In the genomic region with DNA sequence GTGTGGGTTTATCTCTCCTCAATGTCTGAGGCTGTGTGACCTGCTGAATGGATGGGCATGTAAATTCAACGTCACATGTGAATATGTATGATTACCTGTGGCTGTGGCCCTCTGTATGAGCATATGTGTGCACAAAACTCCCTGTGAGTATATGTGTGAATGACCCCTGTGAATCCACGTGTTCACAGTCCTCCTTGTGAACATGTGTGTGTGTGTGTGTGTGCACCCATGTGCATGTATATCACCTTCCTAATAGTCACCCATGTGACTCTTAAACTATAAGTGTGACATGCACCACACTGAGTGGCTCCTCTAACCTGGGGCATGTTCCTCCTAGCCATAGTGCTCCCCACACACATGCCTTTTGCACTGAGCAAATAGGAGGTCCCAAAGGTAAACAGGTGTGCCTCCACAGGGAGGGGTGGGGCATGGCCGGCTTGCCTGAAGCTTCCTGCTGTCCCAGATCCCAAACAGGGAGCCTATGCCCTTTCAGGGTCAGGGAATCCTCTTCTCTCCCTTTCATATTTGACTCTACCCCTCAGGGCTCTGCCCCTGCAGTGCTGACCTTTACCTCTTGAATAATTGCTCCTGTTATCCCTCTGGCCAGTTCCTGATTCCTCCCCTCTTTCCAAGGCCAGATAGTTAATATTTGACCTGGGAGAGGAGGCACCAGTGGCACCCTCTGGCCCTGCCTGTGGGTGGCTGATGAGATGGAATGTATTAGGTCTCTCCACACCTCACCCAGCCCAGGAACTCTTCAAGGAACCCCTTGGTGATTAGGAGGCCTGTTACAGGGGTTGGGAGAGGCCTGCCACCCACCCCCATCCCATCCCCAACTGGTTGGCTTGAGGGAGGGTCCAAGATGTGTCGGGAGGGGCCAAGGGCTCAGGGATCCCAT, we compare ENCODE assay signal across 1 cellular context.
TF ChIP-seq lines count a peak whose summit lies in the region.

No MANE protein-coding gene starts in this region.

TF ChIP-seq in HepG2, 621 proteins besides CTCF, POLR2A, EP300 and RAD21 (continued from another document and continues in another):
- TF ChIP-seq PRDM10 (CRISPR knock-in tag; IDR thresholded peaks at IDR 0.05; ENCODE audit: low read depth) (peak; percentile 83), ARNT2 (CRISPR knock-in tag; IDR thresholded peaks at IDR 0.05; ENCODE audit: low read depth) (no peak), ZNF138 (CRISPR knock-in tag; IDR thresholded peaks at IDR 0.05; ENCODE audit: low read depth) (0 out of 2 replicates have a peak, but pooled peaks have one; percentile 83), ZHX2 (IDR thresholded peaks at IDR 0.05; ENCODE audit: low read depth) (no peak), ZHX2 (CRISPR knock-in tag; IDR thresholded peaks at IDR 0.05; ENCODE audit: borderline replicate concordance) (no peak), ZNF432 (CRISPR knock-in tag; IDR thresholded peaks at IDR 0.05; ENCODE audit: borderline replicate concordance) (no peak), JUND (CRISPR knock-in tag; IDR thresholded peaks at IDR 0.05) (peak; percentile 73; the same call in 1 of the 2 replicates), ZNF703 (CRISPR knock-in tag; IDR thresholded peaks at IDR 0.05; ENCODE audit: borderline replicate concordance) (no peak; the same call in 1 of the 2 replicates), CCDC6 (CRISPR knock-in tag; IDR thresholded peaks at IDR 0.05) (peak; percentile 95), ERF (CRISPR knock-in tag; IDR thresholded peaks at IDR 0.05) (peak; percentile 67; the same call in 1 of the 2 replicates), HDAC2 (CRISPR knock-in tag; IDR thresholded peaks at IDR 0.05) (peak; percentile 95), ZNF441 (CRISPR knock-in tag; IDR thresholded peaks at IDR 0.05; ENCODE audit: borderline replicate concordance) (no peak), ELK4 (CRISPR knock-in tag; IDR thresholded peaks at IDR 0.05; ENCODE audit: borderline replicate concordance) (no peak), RXRA (CRISPR knock-in tag; IDR thresholded peaks at IDR 0.05) (peak; percentile 95), ZNF318 (CRISPR knock-in tag; IDR thresholded peaks at IDR 0.05) (no peak), CC2D1A (CRISPR knock-in tag; IDR thresholded peaks at IDR 0.05) (no peak), PPARG (CRISPR knock-in tag; conservative IDR thresholded peaks at IDR 0.05) (peak; percentile 94), ZNF816 (CRISPR knock-in tag; IDR thresholded peaks at IDR 0.05; ENCODE audit: borderline replicate concordance) (0 out of 2 replicates have a peak, but pooled peaks have one; percentile 49), ZBTB25 (CRISPR knock-in tag; IDR thresholded peaks at IDR 0.05) (0 out of 2 replicates have a peak, but pooled peaks have one; percentile 32), HNF4A (CRISPR knock-in tag; IDR thresholded peaks at IDR 0.05) (peak; percentile 92), NFYC (CRISPR knock-in tag; IDR thresholded peaks at IDR 0.05) (0 out of 2 replicates have a peak, but pooled peaks have one; percentile 11), FOXJ3 (CRISPR knock-in tag; IDR thresholded peaks at IDR 0.05; ENCODE audit: borderline replicate concordance) (peak; percentile 86; the same call in 1 of the 2 replicates), HMG20A (CRISPR knock-in tag; IDR thresholded peaks at IDR 0.05; ENCODE audit: borderline replicate concordance) (peak; percentile 95; the same call in 1 of the 2 replicates), HMGA1 (CRISPR knock-in tag; conservative IDR thresholded peaks at IDR 0.05) (no peak)
- TF ChIP-seq, protein P1, sequence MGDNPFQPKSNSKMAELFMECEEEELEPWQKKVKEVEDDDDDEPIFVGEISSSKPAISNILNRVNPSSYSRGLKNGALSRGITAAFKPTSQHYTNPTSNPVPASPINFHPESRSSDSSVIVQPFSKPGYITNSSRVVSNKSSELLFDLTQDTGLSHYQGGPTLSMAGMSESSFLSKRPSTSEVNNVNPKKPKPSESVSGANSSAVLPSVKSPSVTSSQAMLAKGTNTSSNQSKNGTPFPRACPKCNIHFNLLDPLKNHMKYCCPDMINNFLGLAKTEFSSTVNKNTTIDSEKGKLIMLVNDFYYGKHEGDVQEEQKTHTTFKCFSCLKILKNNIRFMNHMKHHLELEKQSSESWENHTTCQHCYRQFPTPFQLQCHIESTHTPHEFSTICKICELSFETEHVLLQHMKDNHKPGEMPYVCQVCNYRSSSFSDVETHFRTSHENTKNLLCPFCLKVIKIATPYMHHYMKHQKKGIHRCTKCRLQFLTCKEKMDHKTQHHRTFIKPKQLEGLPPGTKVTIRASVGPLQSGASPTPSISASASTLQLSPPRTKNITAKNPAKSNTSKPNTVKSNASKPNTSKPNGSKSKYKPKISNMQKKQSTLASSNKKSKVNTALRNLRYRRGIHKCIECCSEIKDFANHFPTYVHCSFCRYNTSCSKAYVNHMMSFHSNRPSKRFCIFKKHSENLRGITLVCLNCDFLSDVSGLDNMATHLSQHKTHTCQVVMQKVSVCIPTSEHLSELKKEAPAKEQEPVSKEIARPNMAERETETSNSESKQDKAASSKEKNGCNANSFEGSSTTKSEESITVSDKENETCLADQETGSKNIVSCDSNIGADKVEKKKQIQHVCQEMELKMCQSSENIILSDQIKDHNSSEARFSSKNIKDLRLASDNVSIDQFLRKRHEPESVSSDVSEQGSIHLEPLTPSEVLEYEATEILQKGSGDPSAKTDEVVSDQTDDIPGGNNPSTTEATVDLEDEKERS (CRISPR knock-in tag; IDR thresholded peaks at IDR 0.05) = peak; percentile 63; the same call in 1 of the 2 replicates
